ENCODE assay signal across 1 cellular context in the genomic region with DNA sequence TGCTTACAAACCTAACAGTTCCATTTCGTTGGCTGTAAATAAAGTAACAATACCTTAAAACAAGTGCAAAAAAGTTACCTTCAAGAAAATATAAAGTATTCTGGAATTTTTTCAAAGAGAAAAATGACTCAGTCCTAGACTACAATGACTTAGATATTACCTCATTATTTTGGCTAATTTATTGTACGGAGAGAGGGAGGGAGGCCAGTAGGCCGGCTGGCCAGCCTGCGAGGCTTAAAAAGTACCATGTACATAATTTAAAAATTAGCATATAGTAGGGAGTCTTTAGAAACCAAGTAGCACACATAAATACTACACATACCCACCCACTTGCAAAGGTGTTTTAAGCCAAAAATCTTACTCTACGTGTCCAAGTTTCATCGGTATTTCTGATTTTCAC.
TF ChIP-seq lines count a peak whose summit lies in the region.

No MANE protein-coding gene starts in this region.

TF ChIP-seq in SK-N-SH, 30 proteins besides CTCF, POLR2A, EP300 and RAD21:
- TF ChIP-seq, protein P1, sequence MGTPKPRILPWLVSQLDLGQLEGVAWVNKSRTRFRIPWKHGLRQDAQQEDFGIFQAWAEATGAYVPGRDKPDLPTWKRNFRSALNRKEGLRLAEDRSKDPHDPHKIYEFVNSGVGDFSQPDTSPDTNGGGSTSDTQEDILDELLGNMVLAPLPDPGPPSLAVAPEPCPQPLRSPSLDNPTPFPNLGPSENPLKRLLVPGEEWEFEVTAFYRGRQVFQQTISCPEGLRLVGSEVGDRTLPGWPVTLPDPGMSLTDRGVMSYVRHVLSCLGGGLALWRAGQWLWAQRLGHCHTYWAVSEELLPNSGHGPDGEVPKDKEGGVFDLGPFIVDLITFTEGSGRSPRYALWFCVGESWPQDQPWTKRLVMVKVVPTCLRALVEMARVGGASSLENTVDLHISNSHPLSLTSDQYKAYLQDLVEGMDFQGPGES (IDR thresholded peaks at IDR 0.05; ENCODE audit: low read depth, low read length): no peak
- TF ChIP-seq RFX5 (IDR thresholded peaks at IDR 0.05; ENCODE audit: low read length): no peak
- no peak for TF ChIP-seq JUND (IDR thresholded peaks at IDR 0.05)
- TF ChIP-seq, protein P2, sequence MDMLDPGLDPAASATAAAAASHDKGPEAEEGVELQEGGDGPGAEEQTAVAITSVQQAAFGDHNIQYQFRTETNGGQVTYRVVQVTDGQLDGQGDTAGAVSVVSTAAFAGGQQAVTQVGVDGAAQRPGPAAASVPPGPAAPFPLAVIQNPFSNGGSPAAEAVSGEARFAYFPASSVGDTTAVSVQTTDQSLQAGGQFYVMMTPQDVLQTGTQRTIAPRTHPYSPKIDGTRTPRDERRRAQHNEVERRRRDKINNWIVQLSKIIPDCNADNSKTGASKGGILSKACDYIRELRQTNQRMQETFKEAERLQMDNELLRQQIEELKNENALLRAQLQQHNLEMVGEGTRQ (IDR thresholded peaks at IDR 0.05; ENCODE audit: borderline replicate concordance, low read depth, low read length): no peak
- TF ChIP-seq FOSL2 (IDR thresholded peaks at IDR 0.05; ENCODE audit: borderline replicate concordance, low read depth): peak; percentile 3; the same call in 1 of the 2 replicates
- TF ChIP-seq RCOR1 (IDR thresholded peaks at IDR 0.05; ENCODE audit: low read length): no peak
- TF ChIP-seq POLR2AphosphoS5 (IDR thresholded peaks at IDR 0.05; ENCODE audit: low read depth, low read length): no peak
- TF ChIP-seq NFIC (IDR thresholded peaks at IDR 0.05; ENCODE audit: borderline replicate concordance): no peak
